Comparison of ENCODE assay signal across 22 cellular contexts in genomic region chr12:79301181-79301580, GRCh38.
"Had no signal": no experiment of that assay in that cellular context is flagged by ENCODE, and none has a peak within 500 bp of the region (broad histone marks: within the 10 kb centered on the region; RNA-seq: fewer than 3 reads in every experiment).

No MANE protein-coding gene starts in this region.

- H3K36me3 ChIP-seq: colonic mucosa, heart right ventricle, left ventricle myocardium inferior, lower lobe of right lung, ovary, right atrium auricular region, stomach had no signal

- H3K4me2 ChIP-seq: neural progenitor cell had no signal

- H3K4me3 ChIP-seq: colonic mucosa, heart right ventricle, left ventricle myocardium inferior, lower lobe of right lung, neural progenitor cell, ovary, right atrium auricular region, stomach had no signal

- H3K9ac ChIP-seq: neural progenitor cell had no signal

- H2AFZ ChIP-seq: neural progenitor cell had no signal

- H3K27me3 ChIP-seq: colonic mucosa, heart right ventricle, neural progenitor cell, ovary, right atrium auricular region, stomach had no signal

- H3K27ac ChIP-seq: colonic mucosa, lower lobe of right lung, neural progenitor cell, ovary, right atrium auricular region, stomach had no signal

- DNase-seq: colonic mucosa; endodermal cell; heart right ventricle; kidney; left cardiac atrium; left ventricle myocardium inferior; lower lobe of right lung; mesenchymal stem cell; midbrain; nucleus accumbens; ovary; small intestine; stimulated activated CD4-positive, alpha-beta T cell treated with anti-CD3 and anti-CD28 coated beads, Interleukin-12 subunit alpha, Interleukin-12 subunit beta, amount 100 ng/mL, for 4 hours; stimulated activated naive CD4-positive, alpha-beta T cell; stomach; substantia nigra had no signal

- H3K4me1 ChIP-seq: colonic mucosa, left ventricle myocardium inferior, lower lobe of right lung, neural progenitor cell, right atrium auricular region, stomach had no signal

- FAIRE-seq: frontal cortex, kidney, small intestine, urothelium cell line had no signal

- H3K9me3 ChIP-seq: colonic mucosa, heart right ventricle, left ventricle myocardium inferior, lower lobe of right lung, ovary, right atrium auricular region, stomach had no signal

- ATAC-seq: esophagus mucosa; heart right ventricle; left cardiac atrium; lower lobe of right lung; natural killer cell treated with Interleukin-12 subunit alpha and Interleukin-12 subunit beta and Interleukin-15 and Interleukin-18, amount 100 ng/mL, for 72 hours had no signal
